Comparison of ENCODE assay signal across 8 cellular contexts in the genomic region with DNA sequence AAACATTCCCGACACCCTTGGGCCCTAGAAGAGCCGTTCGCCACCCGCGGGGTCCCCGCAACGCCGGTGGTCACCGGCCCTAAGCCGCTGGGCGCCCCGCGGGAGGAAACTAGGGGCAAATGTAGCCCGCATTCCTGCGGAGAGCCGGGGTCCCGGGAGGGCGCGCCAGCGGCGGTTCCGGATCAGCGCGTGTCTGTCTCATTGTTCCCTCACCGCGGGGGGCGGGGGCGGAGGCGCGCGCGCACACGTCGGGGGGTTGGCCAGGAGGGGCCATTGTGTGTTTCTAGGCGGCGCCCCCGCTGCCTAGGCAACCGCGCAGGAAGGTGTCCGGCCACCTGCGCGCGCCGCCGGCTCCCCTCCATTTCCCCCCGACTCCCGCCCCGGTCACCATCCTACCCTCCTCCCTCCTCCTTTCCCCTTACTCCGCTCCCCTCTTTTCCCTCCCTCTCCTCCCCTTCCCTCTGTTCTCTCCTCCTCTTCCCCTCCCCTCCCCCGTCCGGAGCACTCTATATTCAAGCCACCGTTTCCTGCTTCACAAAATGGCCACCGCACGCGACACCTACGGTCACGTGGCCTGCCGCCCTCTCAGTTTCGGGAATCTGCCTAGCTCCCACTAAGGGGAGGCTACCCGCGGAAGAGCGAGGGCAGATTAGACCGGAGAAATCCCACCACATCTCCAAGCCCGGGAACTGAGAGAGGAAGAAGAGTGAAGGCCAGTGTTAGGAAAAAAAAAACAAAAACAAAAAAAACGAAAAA. TPM values are rescaled to one million over a fixed set of nuclear protein-coding genes. Genes with fewer than 3 reads are reported as not detected.
DNase-seq lines count a peak whose midpoint lies in the region; ATAC-seq, FAIRE-seq and TF ChIP-seq lines count a peak whose summit lies in the region.

No MANE protein-coding gene starts in this region.

- no peak for FAIRE-seq in pancreas (lab: Jason Lieb, UNC)

- TF ChIP-seq POLR2A in thyroid gland (IDR thresholded peaks at IDR 0.05): peak in 1 of 2 donors; percentile 69

- peak overlapping the region; percentile 94 for H3K4me3 Mint-ChIP-seq in activated naive CD8-positive, alpha-beta T cell treated with anti-CD3 and anti-CD28 coated beads for 36 hours

- 0% methylated on average over 37 to 65 of the region's 65 CpGs for WGBS in pancreas, 2 donors
- 0 to 2% methylated on average over 23 to 26 of the region's 65 CpGs for WGBS in thyroid gland, 2 donors

- H3K36me3 Mint-ChIP-seq in activated naive CD8-positive, alpha-beta T cell treated with anti-CD3 and anti-CD28 coated beads for 36 hours: peaks cover 36% of the 10 kb centered on the region

- H3K4me3 ChIP-seq in pancreas: peak overlapping the region; percentile 90 to 93 (median 92)
- peak overlapping the region in 2 of 3 donors; percentile 93 to 98 for H3K4me3 ChIP-seq in thyroid gland (replicated peaks in 1 of 3)

- H3K27ac Mint-ChIP-seq in activated naive CD8-positive, alpha-beta T cell treated with anti-CD3 and anti-CD28 coated beads for 36 hours: peak overlapping the region; percentile 100

- no peaks in the 10 kb centered on the region for H3K9me3 Mint-ChIP-seq in activated naive CD8-positive, alpha-beta T cell treated with anti-CD3 and anti-CD28 coated beads for 36 hours

- peak overlapping the region; percentile 99 to 100 (median 100) for H3K27ac ChIP-seq in pancreas
- H3K27ac ChIP-seq in thyroid gland: peak overlapping the region; percentile 100

- peak; percentile 68 for DNase-seq in GF-D8 (lab: John Stamatoyannopoulos, UW)
- peak; percentile 95 for DNase-seq in NCI-H1092 (lab: John Stamatoyannopoulos, UW)
- DNase-seq in SKM-1 (lab: John Stamatoyannopoulos, UW; ENCODE audit: unreplicated experiment): peak; percentile 45
- DNase-seq in activated naive CD8-positive, alpha-beta T cell treated with anti-CD3 and anti-CD28 coated beads for 36 hours: peak; percentile 89
- peak; percentile 92 for DNase-seq in Right ventricle myocardium inferior (ENCODE audit: missing footprints)
- peak; percentile 81 to 92 (median 90) for DNase-seq in pancreas
- DNase-seq in thyroid gland: peak; percentile 83 to 85

- H3K27me3 ChIP-seq in pancreas (no peaks in the 10 kb centered on the region), thyroid gland (no peaks in the 10 kb centered on the region)

- ATAC-seq in HG02571 (IDR thresholded peaks at IDR 0.05; ENCODE audit: unreplicated experiment): peak; percentile 43
- peak; percentile 75 for ATAC-seq in Right ventricle myocardium inferior
- ATAC-seq in pancreas: peak; percentile 62 to 70 (median 67)

- H3K36me3 ChIP-seq in pancreas: peaks cover 0 to 3% (median 0%) of the 10 kb centered on the region in 3 donors
- H3K36me3 ChIP-seq in thyroid gland: no peaks in the 10 kb centered on the region

- intact Hi-C loops in Right ventricle myocardium inferior (cut with DNase I) (no loop called here), pancreas (cut with DNase I) (no loop called here), thyroid gland (cut with DNase I) (loop anchor here (10.0 kb wide), 1 partner anchor 248 kb away; the partner anchor contains the start of gene USP9X)

- H3K4me1 ChIP-seq in pancreas (peaks cover 8 to 17% (median 13%) of the 10 kb centered on the region in 3 donors), thyroid gland (peaks cover 14 to 31% of the 10 kb centered on the region in 2 donors)

- peaks cover 18% of the 10 kb centered on the region for H3K4me1 Mint-ChIP-seq in activated naive CD8-positive, alpha-beta T cell treated with anti-CD3 and anti-CD28 coated beads for 36 hours

- TF ChIP-seq CTCF in pancreas (IDR thresholded peaks at IDR 0.05) (no peak), thyroid gland (IDR thresholded peaks at IDR 0.05) (no peak)

- no peaks in the 10 kb centered on the region for H3K9me3 ChIP-seq in pancreas
- H3K9me3 ChIP-seq in thyroid gland: no peaks in the 10 kb centered on the region

- peaks cover 4% of the 10 kb centered on the region for H3K27me3 Mint-ChIP-seq in activated naive CD8-positive, alpha-beta T cell treated with anti-CD3 and anti-CD28 coated beads for 36 hours

RNA-seq across cellular contexts. Expression of gene DDX3X, which starts 0.8 kb away (rescaled TPM):
- 100 to 1,000 TPM; 275 to 291 TPM for total RNA-seq in activated naive CD8-positive, alpha-beta T cell treated with anti-CD3 and anti-CD28 coated beads for 36 hours
- 123 TPM for total RNA-seq in Right ventricle myocardium inferior
- 100 to 1,000 TPM in 3 of 6 donors, 10 to 100 TPM in 3; 53.2 to 142 (median 102) TPM for total RNA-seq in pancreas
- 10 to 100 TPM; 23.2 to 72.0 TPM for polyA plus RNA-seq in pancreas
- 100 to 1,000 TPM; 208 to 295 (median 278) TPM for total RNA-seq in thyroid gland

Comparison
In these comparisons a context has a peak if more than half of its experiments do, and no peak if none do; other contexts are left out.
1. Peak in every context shown above with its lines: DNase-seq, ATAC-seq, H3K4me3 ChIP-seq and H3K27ac ChIP-seq.
2. DNase-seq: peak in every context shown above with its lines; median percentile 95 in NCI-H1092; 92 in Right ventricle myocardium inferior; 90 in pancreas; 89 in activated naive CD8-positive, alpha-beta T cell treated with anti-CD3 and anti-CD28 coated beads for 36 hours; 84 in thyroid gland; 68 in GF-D8; 45 in SKM-1.